In the genomic region with DNA sequence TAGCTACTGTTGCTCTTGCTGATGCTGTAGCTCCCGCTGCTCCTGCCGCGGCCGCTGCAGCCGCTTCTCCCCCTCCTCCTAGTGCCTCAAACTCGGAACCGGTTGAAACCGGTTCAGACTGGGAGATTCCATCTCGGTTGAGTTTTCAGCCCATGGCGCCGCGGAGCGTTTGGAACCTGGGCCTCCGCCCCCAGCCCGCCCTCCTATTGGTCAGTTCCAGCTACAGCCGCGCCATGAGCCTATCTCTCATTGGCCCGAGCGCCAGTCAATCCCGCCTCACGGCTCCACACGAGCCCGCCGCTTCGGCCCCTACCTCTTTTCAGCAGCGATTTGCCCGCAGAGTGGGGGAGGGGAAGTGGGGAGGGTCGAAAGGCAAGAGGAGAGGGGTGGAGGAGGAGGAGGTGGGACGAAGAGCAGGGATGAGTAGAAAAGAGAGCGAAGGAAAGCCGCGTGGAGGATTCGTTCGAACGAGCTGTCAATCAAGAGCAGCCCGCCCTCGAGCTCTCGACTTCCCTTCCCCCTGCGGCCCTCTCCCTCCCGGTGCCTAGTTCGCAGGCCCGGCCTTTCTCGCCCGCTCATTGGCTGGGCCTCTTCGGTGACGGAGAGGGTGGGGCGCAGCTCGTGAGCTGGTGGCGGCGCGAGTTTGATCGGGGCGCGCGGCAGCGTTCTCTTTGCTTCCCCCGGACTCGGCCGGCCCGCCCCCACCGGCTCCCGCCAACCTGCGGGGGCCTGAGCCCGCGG, we compare ENCODE assay signal across 8 cellular contexts. TPM values are rescaled to one million over a fixed set of nuclear protein-coding genes. Genes with fewer than 3 reads are reported as not detected.
A peak's percentile ranks its signal among the peaks of the same experiment; 100 is the strongest.
DNase-seq lines count a peak whose midpoint lies in the region; ATAC-seq and TF ChIP-seq lines count a peak whose summit lies in the region.

A gene with protein sequence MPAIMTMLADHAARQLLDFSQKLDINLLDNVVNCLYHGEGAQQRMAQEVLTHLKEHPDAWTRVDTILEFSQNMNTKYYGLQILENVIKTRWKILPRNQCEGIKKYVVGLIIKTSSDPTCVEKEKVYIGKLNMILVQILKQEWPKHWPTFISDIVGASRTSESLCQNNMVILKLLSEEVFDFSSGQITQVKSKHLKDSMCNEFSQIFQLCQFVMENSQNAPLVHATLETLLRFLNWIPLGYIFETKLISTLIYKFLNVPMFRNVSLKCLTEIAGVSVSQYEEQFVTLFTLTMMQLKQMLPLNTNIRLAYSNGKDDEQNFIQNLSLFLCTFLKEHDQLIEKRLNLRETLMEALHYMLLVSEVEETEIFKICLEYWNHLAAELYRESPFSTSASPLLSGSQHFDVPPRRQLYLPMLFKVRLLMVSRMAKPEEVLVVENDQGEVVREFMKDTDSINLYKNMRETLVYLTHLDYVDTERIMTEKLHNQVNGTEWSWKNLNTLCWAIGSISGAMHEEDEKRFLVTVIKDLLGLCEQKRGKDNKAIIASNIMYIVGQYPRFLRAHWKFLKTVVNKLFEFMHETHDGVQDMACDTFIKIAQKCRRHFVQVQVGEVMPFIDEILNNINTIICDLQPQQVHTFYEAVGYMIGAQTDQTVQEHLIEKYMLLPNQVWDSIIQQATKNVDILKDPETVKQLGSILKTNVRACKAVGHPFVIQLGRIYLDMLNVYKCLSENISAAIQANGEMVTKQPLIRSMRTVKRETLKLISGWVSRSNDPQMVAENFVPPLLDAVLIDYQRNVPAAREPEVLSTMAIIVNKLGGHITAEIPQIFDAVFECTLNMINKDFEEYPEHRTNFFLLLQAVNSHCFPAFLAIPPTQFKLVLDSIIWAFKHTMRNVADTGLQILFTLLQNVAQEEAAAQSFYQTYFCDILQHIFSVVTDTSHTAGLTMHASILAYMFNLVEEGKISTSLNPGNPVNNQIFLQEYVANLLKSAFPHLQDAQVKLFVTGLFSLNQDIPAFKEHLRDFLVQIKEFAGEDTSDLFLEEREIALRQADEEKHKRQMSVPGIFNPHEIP (N-terminal part only) (minus strand): TSS at position 178 of the 741 bp plus-strand sequence. CDS start 4,459 bp downstream, outside the sequence.

- peaks cover 0 to 2% (median 0%) of the 10 kb centered on the region in 3 donors for H3K27me3 Mint-ChIP-seq in CD14-positive monocyte (ENCODE audit: low read depth in 3 of 3)

- H3K4me3 ChIP-seq in liver (ENCODE audit: low read depth in 1 of 3, low read length in 3 of 3) = peak within 1 kb of the TSS; percentile 76 to 98 (median 82)

- H3K36me3 ChIP-seq in liver (ENCODE audit: control insufficient read depth in 4 of 4, insufficient read depth in 3 of 4, low read depth in 1 of 4, low read length in 3 of 4) = no peaks in the 10 kb centered on the region

- TF ChIP-seq RAD21 in liver (IDR thresholded peaks at IDR 0.05) = peak; percentile 17 to 22

- H3K9ac ChIP-seq in liver (ENCODE audit: low read depth in 1 of 2, low read length in 2 of 2) = peak within 1 kb of the TSS; percentile 89 to 95

- peak within 1 kb of the TSS; percentile 93 to 95 for H3K4me3 Mint-ChIP-seq in CD14-positive monocyte

- H3K9me3 Mint-ChIP-seq in CD14-positive monocyte = no peaks in the 10 kb centered on the region

- intact Hi-C loops in CD14-positive monocyte (cut with micrococcal nuclease) = loop anchor here (2.0 to 10.0 kb wide), 9 partner anchors 66 to 1004 kb away; partner anchors contain the start of genes USP34 (in 2 of the 2), B3GNT2 (in 1 of the 2), CCT4 (in 1 of the 2) and FAM161A (in 1 of the 2)

- ATAC-seq in GM19397 (IDR thresholded peaks at IDR 0.05; ENCODE audit: unreplicated experiment) (peak; percentile 84), HG03571 (IDR thresholded peaks at IDR 0.05; ENCODE audit: unreplicated experiment) (peak; percentile 76)

- H3K27ac Mint-ChIP-seq in CD14-positive monocyte = peak within 1 kb of the TSS; percentile 99 to 100 (median 99)

- no peaks in the 10 kb centered on the region for H3K27me3 ChIP-seq in liver (ENCODE audit: control insufficient read depth in 4 of 4, insufficient read depth in 4 of 4, low read length in 3 of 4)

- WGBS in liver = under 1% methylated on average over 65 of the region's 65 CpGs

- no peak for TF ChIP-seq CTCF in CD14-positive monocyte (IDR thresholded peaks at IDR 0.05)
- TF ChIP-seq CTCF in liver (IDR thresholded peaks at IDR 0.05; ENCODE audit: low read depth, low read length, missing input control) = no peak

- DNase-seq in CD14-positive monocyte (ENCODE audit: low spot score) (peak; percentile 98), NCI-H82 (lab: John Stamatoyannopoulos, UW) (peak; percentile 100), dermis microvascular lymphatic vessel endothelial cell (ENCODE audit: low read depth in 2 of 2) (peak; percentile 99 to 100)
- DNase-seq in activated CD4-positive, alpha-beta T cell treated with anti-CD3 and anti-CD28 coated beads, Interleukin-2, amount 50 U/mL, for 48 hours = peak; percentile 99 to 100
- peak; percentile 100 for DNase-seq in stimulated activated CD4-positive, alpha-beta T cell treated with anti-CD3 and anti-CD28 coated beads, Interleukin-4, amount 100 ng/mL, for 24 hours

- peak within 1 kb of the TSS; percentile 97 to 98 for H3K27ac ChIP-seq in liver (ENCODE audit: low read depth in 1 of 2, low read length in 2 of 2)

- peaks cover 2 to 24% (median 11%) of the 10 kb centered on the region in 4 donors for H3K4me1 ChIP-seq in liver (ENCODE audit: control insufficient read depth in 4 of 4, insufficient read depth in 4 of 4, low read length in 3 of 4)

- H3K4me1 Mint-ChIP-seq in CD14-positive monocyte = peaks cover 31% of the 10 kb centered on the region

- no peaks in the 10 kb centered on the region for H3K36me3 Mint-ChIP-seq in CD14-positive monocyte

- no peaks in the 10 kb centered on the region for H3K9me3 ChIP-seq in liver (ENCODE audit: control insufficient read depth in 4 of 4, low read length in 3 of 4)

TF ChIP-seq in liver, 16 proteins besides CTCF, POLR2A, EP300 and RAD21 (continues in another document):
- TF ChIP-seq FOXA1 (IDR thresholded peaks at IDR 0.05) (no peak), JUND (IDR thresholded peaks at IDR 0.05) (no peak), HNF4A (conservative IDR thresholded peaks at IDR 0.05) (peak in 1 of 2 donors; percentile 33), ZBTB33 (IDR thresholded peaks at IDR 0.05) (peak; percentile 53), REST (IDR thresholded peaks at IDR 0.05) (peak; percentile 77), RXRA (IDR thresholded peaks at IDR 0.05) (peak; percentile 37 to 38), TAF1 (conservative IDR thresholded peaks at IDR 0.05) (peak; percentile 63), SP1 (IDR thresholded peaks at IDR 0.05) (peak; percentile 99), EGR1 (IDR thresholded peaks at IDR 0.05; ENCODE audit: low read depth in 2 of 2) (peak; percentile 24 to 82), NR2F2 (IDR thresholded peaks at IDR 0.05) (no peak), ATF3 (IDR thresholded peaks at IDR 0.05) (no peak), HNF4G (IDR thresholded peaks at IDR 0.05) (no peak), GABPA (IDR thresholded peaks at IDR 0.05 in 1 of 2, conservative IDR thresholded peaks at IDR 0.05 in 1 of 2) (peak in 1 of 2 donors; percentile 54)
- TF ChIP-seq, protein P1, sequence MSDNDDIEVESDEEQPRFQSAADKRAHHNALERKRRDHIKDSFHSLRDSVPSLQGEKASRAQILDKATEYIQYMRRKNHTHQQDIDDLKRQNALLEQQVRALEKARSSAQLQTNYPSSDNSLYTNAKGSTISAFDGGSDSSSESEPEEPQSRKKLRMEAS (IDR thresholded peaks at IDR 0.05) = peak; percentile 52

RNA-seq across cellular contexts. Expression of the gene that starts here (rescaled TPM):
- polyA plus RNA-seq in CD14-positive monocyte = 10 to 100 TPM; 19.0 to 20.9 TPM
- total RNA-seq in dermis microvascular lymphatic vessel endothelial cell = 139 and 189 TPM in 2 replicates
- total RNA-seq in liver = 100 to 1,000 TPM in 1 of 2 donors, 10 to 100 TPM in 1; 62.0 to 149 TPM
- polyA plus RNA-seq in liver = 10 to 100 TPM; 15.0 to 20.6 TPM

Comparison
In these comparisons a context has a peak if more than half of its experiments do, and no peak if none do; other contexts are left out.
1. Peak in every context shown above with its lines: DNase-seq, ATAC-seq, H3K4me3 ChIP-seq and H3K27ac ChIP-seq.